ENCODE assay signal across 9 cellular contexts in genomic region chr12:9364224-9365176, GRCh38.
DNase-seq lines count a peak whose midpoint lies in the region; ATAC-seq, FAIRE-seq and TF ChIP-seq lines count a peak whose summit lies in the region.
"Had no signal": no experiment of that assay in that cellular context is flagged by ENCODE, and none has a peak within 500 bp of the region (broad histone marks: within the 10 kb centered on the region; RNA-seq: fewer than 3 reads in every experiment).

No MANE protein-coding gene starts in this region.

- H3K4me1 ChIP-seq in HUES64 (ENCODE audit: insufficient read depth, low read length) (peaks cover 34% of the 10 kb centered on the region), uterus (no peaks in the 10 kb centered on the region)

- H3K9me3 Mint-ChIP-seq in activated T-helper 17 cell treated with anti-CD3 and anti-CD28 coated beads, Interleukin-2, amount 50 U/mL, for 72 hours: no peaks in the 10 kb centered on the region

- 18% methylated on average over 13 of the region's 13 CpGs for WGBS in HUES64

- peaks cover 6% of the 10 kb centered on the region for H3K36me3 Mint-ChIP-seq in activated T-helper 17 cell treated with anti-CD3 and anti-CD28 coated beads, Interleukin-2, amount 50 U/mL, for 72 hours (ENCODE audit: low read depth)

- peak overlapping the region; percentile 82 for H3K27ac ChIP-seq in HUES64 (ENCODE audit: low read depth, low read length)
- no peak overlapping the region for H3K27ac ChIP-seq in uterus
- no peak overlapping the region for H3K27ac ChIP-seq in caudate nucleus (ENCODE audit: low read depth, low read length)

- peaks cover 42% of the 10 kb centered on the region for H3K4me1 Mint-ChIP-seq in activated T-helper 17 cell treated with anti-CD3 and anti-CD28 coated beads, Interleukin-2, amount 50 U/mL, for 72 hours

- no peaks in the 10 kb centered on the region for H3K9me3 ChIP-seq in HUES64 (ENCODE audit: insufficient read depth, low read depth, low read length)
- H3K9me3 ChIP-seq in uterus: no peaks in the 10 kb centered on the region

- peaks cover 26% of the 10 kb centered on the region for H3K27me3 Mint-ChIP-seq in activated T-helper 17 cell treated with anti-CD3 and anti-CD28 coated beads, Interleukin-2, amount 50 U/mL, for 72 hours

- ATAC-seq in GM21717 (IDR thresholded peaks at IDR 0.05; ENCODE audit: unreplicated experiment): peak; percentile 84
- ATAC-seq in activated T-helper 17 cell treated with anti-CD3 and anti-CD28 coated beads, Interleukin-2, amount 50 U/mL, for 72 hours (replicated peaks): peak; percentile 82

- TF ChIP-seq POLR2A in uterus (IDR thresholded peaks at IDR 0.05): no peak

- peak overlapping the region; percentile 64 for H3K4me3 Mint-ChIP-seq in activated T-helper 17 cell treated with anti-CD3 and anti-CD28 coated beads, Interleukin-2, amount 50 U/mL, for 72 hours

- H3K36me3 ChIP-seq in HUES64 (ENCODE audit: insufficient read depth, low read length) (no peaks in the 10 kb centered on the region), uterus (no peaks in the 10 kb centered on the region)

- H3K9ac ChIP-seq in HUES64 (ENCODE audit: low read depth, low read length): peak overlapping the region; percentile 63

- peak overlapping the region; percentile 88 for H3K27ac Mint-ChIP-seq in activated T-helper 17 cell treated with anti-CD3 and anti-CD28 coated beads, Interleukin-2, amount 50 U/mL, for 72 hours

- DNase-seq in GM10266 (ENCODE audit: extremely low spot score) (peak; percentile 53), kidney glomerular epithelial cell (lab: John Stamatoyannopoulos, UW) (peak; percentile 42), D721Med (ENCODE audit: insufficient read length, low spot score) (no peak), uterus (no peak), caudate nucleus (lab: John Stamatoyannopoulos, UW) (no peak)

- intact Hi-C loops in uterus (cut with DNase I; ENCODE audit: low total_unique reads): no loop called here

- no peak for TF ChIP-seq CTCF in GM10266 (IDR thresholded peaks at IDR 0.05; ENCODE audit: control insufficient read depth, insufficient read depth, low read depth, missing control alignments)
- no peak for TF ChIP-seq CTCF in D721Med (IDR thresholded peaks at IDR 0.05; ENCODE audit: insufficient read depth, missing control alignments)
- no peak for TF ChIP-seq CTCF in uterus (IDR thresholded peaks at IDR 0.05)

- H3K4me3 ChIP-seq in HUES64 (ENCODE audit: low read length): no peak overlapping the region
- no peak overlapping the region for H3K4me3 ChIP-seq in uterus

- no peaks in the 10 kb centered on the region for H3K27me3 ChIP-seq in HUES64 (ENCODE audit: insufficient read depth, low read length)
- no peaks in the 10 kb centered on the region for H3K27me3 ChIP-seq in uterus

- FAIRE-seq in D721Med (lab: Jason Lieb, UNC): no peak
- FAIRE-seq: TTC549 had no signal

Comparison
In these comparisons a context has a peak if more than half of its experiments do, and no peak if none do; other contexts are left out.
1. DNase-seq: peak in GM10266 (single experiment) and kidney glomerular epithelial cell (single experiment); none in D721Med (single experiment), uterus (0 of 2) and caudate nucleus (0 of 61).